ENCODE assay signal across 1 cellular context in genomic region chr6:7909323-7910276, GRCh38.
TF ChIP-seq lines count a peak whose summit lies in the region.

No MANE protein-coding gene starts in this region.

TF ChIP-seq in H1, 55 proteins besides CTCF, POLR2A, EP300 and RAD21:
- TF ChIP-seq ATF2 (IDR thresholded peaks at IDR 0.05; ENCODE audit: low read length) (no peak), RNF2 (IDR thresholded peaks at IDR 0.05; ENCODE audit: borderline replicate concordance, low read depth, low read length, missing control alignments, poor library complexity, severe bottlenecking) (no peak), TAF7 (optimal IDR thresholded peaks at IDR 0.05; ENCODE audit: borderline replicate concordance, low read depth, low read length) (no peak), JUND (IDR thresholded peaks at IDR 0.05; ENCODE audit: low read length) (no peak), MAFK (IDR thresholded peaks at IDR 0.05; ENCODE audit: low read depth, low read length) (no peak), CHD7 (IDR thresholded peaks at IDR 0.05; ENCODE audit: insufficient replicate concordance, low read length) (no peak), HDAC2 (IDR thresholded peaks at IDR 0.05; ENCODE audit: borderline replicate concordance in 1 of 2, low read depth in 2 of 2, low read length in 2 of 2) (peak in 1 of 2 experiments; percentile 44; a peak in 1 of 4 replicates), TEAD4 (IDR thresholded peaks at IDR 0.05; ENCODE audit: low read depth, low read length) (no peak), CHD2 (IDR thresholded peaks at IDR 0.05; ENCODE audit: low read length) (no peak), SP2 (IDR thresholded peaks at IDR 0.05; ENCODE audit: low read length) (no peak), BACH1 (IDR thresholded peaks at IDR 0.05; ENCODE audit: low read length) (no peak), EZH2 (IDR thresholded peaks at IDR 0.05; ENCODE audit: low read depth, low read length, severe bottlenecking) (no peak), KDM5A (IDR thresholded peaks at IDR 0.05; ENCODE audit: low read length) (no peak), ASH2L (IDR thresholded peaks at IDR 0.05; ENCODE audit: low read length) (peak; percentile 57), SRF (IDR thresholded peaks at IDR 0.05; ENCODE audit: low read depth, low read length) (no peak), GTF2F1 (IDR thresholded peaks at IDR 0.05; ENCODE audit: borderline replicate concordance, low read depth, low read length) (no peak), FOSL1 (IDR thresholded peaks at IDR 0.05; ENCODE audit: insufficient read depth, low read depth, low read length) (no peak), RBBP5 (IDR thresholded peaks at IDR 0.05; ENCODE audit: borderline replicate concordance, low read depth, low read length) (peak; percentile 27; the same call in 1 of the 2 replicates), CTBP2 (IDR thresholded peaks at IDR 0.05; ENCODE audit: borderline replicate concordance, insufficient read depth, insufficient read length, low read length) (no peak), BCL11A (IDR thresholded peaks at IDR 0.05; ENCODE audit: low read depth in 2 of 2, low read length in 2 of 2) (no peak), KDM4A (IDR thresholded peaks at IDR 0.05; ENCODE audit: low read depth, low read length, severe bottlenecking) (peak; percentile 97), ZNF274 (IDR thresholded peaks at IDR 0.05; ENCODE audit: borderline replicate concordance, extremely low read depth, low read length) (no peak), KDM1A (IDR thresholded peaks at IDR 0.05; ENCODE audit: borderline replicate concordance, low read length) (no peak), RFX5 (IDR thresholded peaks at IDR 0.05; ENCODE audit: borderline replicate concordance, low read depth, low read length) (no peak), RXRA (IDR thresholded peaks at IDR 0.05; ENCODE audit: insufficient read depth, low read depth, low read length) (no peak), CBX8 (IDR thresholded peaks at IDR 0.05; ENCODE audit: borderline replicate concordance, low read depth, low read length) (no peak), TBP (IDR thresholded peaks at IDR 0.05; ENCODE audit: low read depth, low read length) (peak; percentile 43; the same call in 1 of the 2 replicates), SIX5 (IDR thresholded peaks at IDR 0.05; ENCODE audit: low read depth, low read length) (no peak), HDAC6 (IDR thresholded peaks at IDR 0.05; ENCODE audit: low read depth, low read length) (no peak), POLR2AphosphoS5 (IDR thresholded peaks at IDR 0.05; ENCODE audit: low read depth, low read length) (peak; percentile 44; the same call in 1 of the 2 replicates), TAF1 (IDR thresholded peaks at IDR 0.05; ENCODE audit: low read depth, low read length) (no peak), SAP30 (IDR thresholded peaks at IDR 0.05; ENCODE audit: insufficient read depth, insufficient replicate concordance, low read length) (no peak), SP4 (IDR thresholded peaks at IDR 0.05; ENCODE audit: low read length) (no peak), PHF8 (conservative IDR thresholded peaks at IDR 0.05; ENCODE audit: low read depth, low read length) (peak; percentile 61; the same call in 1 of the 2 replicates), USF2 (IDR thresholded peaks at IDR 0.05; ENCODE audit: low read length) (no peak; the same call in 1 of the 2 replicates), YY1 (IDR thresholded peaks at IDR 0.05; ENCODE audit: low read depth, low read length) (no peak), CBX5 (IDR thresholded peaks at IDR 0.05; ENCODE audit: low read depth, low read length) (no peak), JUN (IDR thresholded peaks at IDR 0.05; ENCODE audit: low read depth, low read length) (no peak), BRCA1 (IDR thresholded peaks at IDR 0.05; ENCODE audit: low read depth, low read length) (no peak), EGR1 (IDR thresholded peaks at IDR 0.05; ENCODE audit: borderline replicate concordance, low read depth, low read length) (no peak), CREB1 (IDR thresholded peaks at IDR 0.05) (peak; percentile 35; the same call in 1 of the 2 replicates), E2F6 (IDR thresholded peaks at IDR 0.05) (peak; percentile 82)
- TF ChIP-seq, protein P1, sequence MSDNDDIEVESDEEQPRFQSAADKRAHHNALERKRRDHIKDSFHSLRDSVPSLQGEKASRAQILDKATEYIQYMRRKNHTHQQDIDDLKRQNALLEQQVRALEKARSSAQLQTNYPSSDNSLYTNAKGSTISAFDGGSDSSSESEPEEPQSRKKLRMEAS (IDR thresholded peaks at IDR 0.05): peak; percentile 95
